20 cellular contexts compared by ENCODE assay signal in genomic region chr4:145775406-145775805, GRCh38.
DNase-seq lines count a peak whose midpoint lies in the region; ATAC-seq, FAIRE-seq and TF ChIP-seq lines count a peak whose summit lies in the region.
"Had no signal": no experiment of that assay in that cellular context is flagged by ENCODE, and none has a peak within 500 bp of the region (broad histone marks: within the 10 kb centered on the region; RNA-seq: fewer than 3 reads in every experiment).

No MANE protein-coding gene starts in this region.

- H3K27ac ChIP-seq in A673 (ENCODE audit: low read depth, low read length, poor library complexity, severe bottlenecking) (no peak overlapping the region), HCT116 (ENCODE audit: low read depth, low read length) (no peak overlapping the region), foreskin keratinocyte (no peak overlapping the region)
- H3K27ac ChIP-seq: A549, C4-2B, GM23248 had no signal

- no peaks in the 10 kb centered on the region for H4K20me1 ChIP-seq in HCT116 (ENCODE audit: insufficient read depth)

- CTCF ChIA-PET in A673 (lab: Charles Lee) (no interaction called here), HCT116 (lab: Charles Lee) (no interaction called here)

- H3K4me1 ChIP-seq in A673 (ENCODE audit: insufficient read depth, low read length, poor library complexity, severe bottlenecking) = no peaks in the 10 kb centered on the region
- no peaks in the 10 kb centered on the region for H3K4me1 ChIP-seq in HCT116 (ENCODE audit: control insufficient read depth in 1 of 2, insufficient read depth in 2 of 2, low read length in 2 of 2)
- no peaks in the 10 kb centered on the region for H3K4me1 ChIP-seq in foreskin keratinocyte
- H3K4me1 ChIP-seq: A549 had no signal

- intact Hi-C loops in A673 (cut with micrococcal nuclease; ENCODE audit: unreplicated experiment) (no loop called here), HCT116 (cut with micrococcal nuclease) (no loop called here)

- RAD21 ChIA-PET in HCT116 (lab: Charles Lee; ENCODE audit: low non-redundant PET in 1 of 2, low total read pairs in 2 of 2, uncharacterized antibody in 2 of 2, unreplicated experiment in 2 of 2) = no interaction called here

- no peaks in the 10 kb centered on the region for H3K79me2 ChIP-seq in HCT116 (ENCODE audit: insufficient read depth, low read length)

- H3K36me3 ChIP-seq in A673 (ENCODE audit: insufficient read depth, low read length, poor library complexity, severe bottlenecking) (peaks cover 12% of the 10 kb centered on the region), HCT116 (ENCODE audit: control insufficient read depth in 1 of 2, insufficient read depth in 2 of 2, low read length in 2 of 2) (peaks cover 5 to 7% of the 10 kb centered on the region in 2 experiments; a peak in 2 of 4 replicates)

- ATAC-seq in HCT116 (peak; percentile 65; the same call in 1 of the 2 replicates), foreskin keratinocyte (no peak), GM21526 (IDR thresholded peaks at IDR 0.05; ENCODE audit: low FRiP score, unreplicated experiment) (no peak), GM19395 (IDR thresholded peaks at IDR 0.05; ENCODE audit: unreplicated experiment) (no peak)
- ATAC-seq: Panc1, Right ventricle myocardium inferior, T-cell had no signal

- TF ChIP-seq CTCF in A673 (conservative IDR thresholded peaks at IDR 0.05; ENCODE audit: low read depth, low read length) (0 out of 2 replicates have a peak, but pooled peaks have one; percentile 16), HCT116 (IDR thresholded peaks at IDR 0.05 in 2 of 3, conservative IDR thresholded peaks at IDR 0.05 in 1 of 3; ENCODE audit: borderline replicate concordance in 1 of 3, insufficient read depth in 1 of 3, low read depth in 2 of 3, low read length in 2 of 3) (no peak), foreskin keratinocyte (conservative IDR thresholded peaks at IDR 0.05) (peak; percentile 19)

- POLR2A ChIA-PET in A673 (lab: Charles Lee; ENCODE audit: low non-redundant PET) = no interaction called here
- POLR2A ChIA-PET in HCT116 (lab: Charles Lee) = no interaction called here

- no peak overlapping the region for H2AFZ ChIP-seq in HCT116 (ENCODE audit: low read depth, low read length, poor library complexity, severe bottlenecking)
- H2AFZ ChIP-seq: GM23248 had no signal

- H3K27me3 ChIP-seq in A673 (replicated peaks; ENCODE audit: insufficient read depth, low read depth, low read length, poor library complexity) (no peaks in the 10 kb centered on the region), HCT116 (ENCODE audit: insufficient read depth, low read length) (no peaks in the 10 kb centered on the region), foreskin keratinocyte (no peaks in the 10 kb centered on the region)

- no peak for TF ChIP-seq RAD21 in HCT116 (IDR thresholded peaks at IDR 0.05; ENCODE audit: low read depth)

- TF ChIP-seq POLR2A in HCT116 (IDR thresholded peaks at IDR 0.05; ENCODE audit: borderline replicate concordance, extremely low read depth, insufficient read depth, insufficient read length) = no peak

- H3K9me3 ChIP-seq in A673 (ENCODE audit: low read depth, low read length, poor library complexity, severe bottlenecking) (no peaks in the 10 kb centered on the region), HCT116 (ENCODE audit: control insufficient read depth in 1 of 2, insufficient read depth in 1 of 2, low read depth in 1 of 2, low read length in 2 of 2) (no peaks in the 10 kb centered on the region)
- H3K9me3 ChIP-seq: A549, SK-N-SH had no signal

- BruUV-seq in A673 (replicated peaks; lab: Mats Ljungman, UMichigan) (no TSS peak), HCT116 (replicated peaks; lab: Mats Ljungman, UMichigan) (no TSS peak)

- H3K4me2 ChIP-seq in HCT116 (ENCODE audit: low read length) = no peak overlapping the region
- H3K4me2 ChIP-seq: A549, SK-N-SH had no signal

- in situ Hi-C loops in SK-MEL-5 (cut with HindIII; ENCODE audit: low pct_unique_long_range_greater_than_20kb, low sequenced_read_pairs) = no loop called here

- FAIRE-seq in HTR-8/SVneo (lab: Jason Lieb, UNC) = no peak
- FAIRE-seq: A549 had no signal

- no peaks in the 10 kb centered on the region for H3K9me2 ChIP-seq in HCT116 (ENCODE audit: insufficient read depth)
- H3K9me2 ChIP-seq: SK-N-SH had no signal

- DNase-seq in A673 (ENCODE audit: low spot score) (no peak), HCT116 (ENCODE audit: low read depth, low spot score) (no peak), SK-MEL-5 (ENCODE audit: low read depth, low spot score) (peak; percentile 4), foreskin keratinocyte (no peak), HTR-8/SVneo (ENCODE audit: insufficient read length, low spot score) (no peak)
- no peak for DNase-seq in activated CD8-positive, alpha-beta memory T cell treated with anti-CD3 and anti-CD28 coated beads, Interleukin-2, amount 50 U/mL, for 4 hours
- DNase-seq: GM23248, MV-4-11, NCI-H1417 treated with DMSO at 0.1 percent for 48 hours, NCI-H2029, NCI-H510A, NCI-H774, SK-N-SH, T-cell had no signal

- H3K4me3 ChIP-seq in A673 (ENCODE audit: low read depth, low read length, poor library complexity, severe bottlenecking) = no peak overlapping the region
- no peak overlapping the region for H3K4me3 ChIP-seq in HCT116 (replicated peaks in 1 of 2; ENCODE audit: low read depth in 1 of 2, low read length in 2 of 2)
- H3K4me3 ChIP-seq: A549, GM23248 had no signal

- no peak overlapping the region for H3K9ac ChIP-seq in HCT116 (ENCODE audit: low read length)
- H3K9ac ChIP-seq: GM23248, SK-N-SH had no signal

TF ChIP-seq in HCT116, 20 proteins besides CTCF, POLR2A, EP300 and RAD21:
- no peak for TF ChIP-seq SIN3A (IDR thresholded peaks at IDR 0.05; ENCODE audit: low read depth)
- TF ChIP-seq TCF7L2 (IDR thresholded peaks at IDR 0.05; ENCODE audit: borderline replicate concordance, extremely low read depth, insufficient read depth, insufficient read length) = no peak
- TF ChIP-seq ZBTB33 (IDR thresholded peaks at IDR 0.05; ENCODE audit: extremely low read depth, insufficient replicate concordance, low read length) = no peak
- no peak for TF ChIP-seq YY1 (IDR thresholded peaks at IDR 0.05; ENCODE audit: extremely low read depth, insufficient replicate concordance, low read depth, low read length)

Comparison
In these comparisons a context has a peak if more than half of its experiments do, and no peak if none do; other contexts are left out.
1. CTCF ChIP-seq: peak in A673 (single experiment) and foreskin keratinocyte (single experiment); none in HCT116 (0 of 3).